In the genomic region with DNA sequence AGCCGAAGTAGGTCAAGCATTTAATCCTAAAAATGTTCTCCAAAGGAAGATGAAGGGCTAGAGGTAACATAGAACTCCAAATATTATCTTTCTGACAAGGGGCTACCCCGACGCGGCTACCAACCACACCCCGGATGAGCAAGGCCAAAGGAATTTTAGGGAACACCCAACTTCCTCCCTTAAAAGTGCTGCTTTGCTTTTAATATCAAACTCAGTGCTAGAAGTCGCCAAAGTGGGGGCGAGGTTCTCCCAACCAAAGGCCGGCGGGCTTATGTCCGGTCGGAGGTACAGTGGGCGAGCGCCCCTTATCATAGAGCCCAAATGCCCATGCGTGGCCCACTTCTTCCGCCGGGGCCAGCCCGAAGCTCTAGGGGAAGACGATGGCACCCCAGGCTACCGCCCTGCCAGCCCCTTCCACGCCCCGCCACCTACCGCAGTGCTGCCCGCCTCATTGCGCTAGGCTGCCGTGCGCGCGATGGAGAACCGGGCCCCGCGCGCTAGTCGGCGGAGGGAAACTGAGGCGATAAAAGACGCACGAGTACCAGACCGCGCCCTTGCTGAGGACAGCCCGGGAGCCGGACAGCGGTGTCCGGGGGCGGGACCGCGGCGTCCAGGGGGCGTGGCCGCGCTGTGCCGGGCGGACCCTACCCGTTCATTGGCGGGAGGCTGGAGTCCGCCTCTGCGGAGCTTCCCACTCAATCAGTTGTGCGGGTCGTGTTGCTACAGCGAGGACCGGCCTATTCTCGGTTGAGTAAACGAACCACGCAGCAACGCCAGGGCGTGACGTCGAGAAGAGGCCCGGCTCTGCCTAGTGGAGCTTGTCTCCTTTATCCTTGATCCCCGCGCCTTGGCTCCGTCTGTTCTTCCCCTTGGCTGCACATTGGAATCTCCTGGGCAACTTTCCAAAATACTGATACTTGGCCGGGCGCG, we compare ENCODE assay signal across 8 cellular contexts. TPM values are rescaled to one million over a fixed set of nuclear protein-coding genes. Genes with fewer than 3 reads are reported as not detected.
DNase-seq lines count a peak whose midpoint lies in the region; ATAC-seq and TF ChIP-seq lines count a peak whose summit lies in the region.

A gene with protein sequence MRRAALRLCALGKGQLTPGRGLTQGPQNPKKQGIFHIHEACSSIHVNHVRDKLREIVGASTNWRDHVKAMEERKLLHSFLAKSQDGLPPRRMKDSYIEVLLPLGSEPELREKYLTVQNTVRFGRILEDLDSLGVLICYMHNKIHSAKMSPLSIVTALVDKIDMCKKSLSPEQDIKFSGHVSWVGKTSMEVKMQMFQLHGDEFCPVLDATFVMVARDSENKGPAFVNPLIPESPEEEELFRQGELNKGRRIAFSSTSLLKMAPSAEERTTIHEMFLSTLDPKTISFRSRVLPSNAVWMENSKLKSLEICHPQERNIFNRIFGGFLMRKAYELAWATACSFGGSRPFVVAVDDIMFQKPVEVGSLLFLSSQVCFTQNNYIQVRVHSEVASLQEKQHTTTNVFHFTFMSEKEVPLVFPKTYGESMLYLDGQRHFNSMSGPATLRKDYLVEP (minus strand): TSS at position 584 of the 930 bp plus-strand sequence. CDS start 132 bp downstream, at position 452.

- no peaks in the 10 kb centered on the region for H4K20me1 ChIP-seq in DND-41 (ENCODE audit: insufficient read depth, low read length)

- H3K4me1 ChIP-seq in DND-41 (ENCODE audit: insufficient read depth, low read length) (no peaks in the 10 kb centered on the region), suprapubic skin (no peaks in the 10 kb centered on the region)

- H3K36me3 ChIP-seq in DND-41 (ENCODE audit: insufficient read depth, low read length) (no peaks in the 10 kb centered on the region), suprapubic skin (no peaks in the 10 kb centered on the region)

- peaks cover 3% of the 10 kb centered on the region for H3K36me3 Mint-ChIP-seq in activated naive CD4-positive, alpha-beta T cell treated with anti-CD3 and anti-CD28 coated beads for 36 hours (ENCODE audit: low read depth)

- H2AFZ ChIP-seq in DND-41 (ENCODE audit: low read depth, low read length), result no peak within 1 kb of the TSS

- no peaks in the 10 kb centered on the region for H3K27me3 Mint-ChIP-seq in activated naive CD4-positive, alpha-beta T cell treated with anti-CD3 and anti-CD28 coated beads for 36 hours (ENCODE audit: low read depth)

- H3K4me3 Mint-ChIP-seq in activated naive CD4-positive, alpha-beta T cell treated with anti-CD3 and anti-CD28 coated beads for 36 hours, result peak within 1 kb of the TSS; percentile 83

- peak in 1 of 2 donors; percentile 79 for TF ChIP-seq POLR2A in suprapubic skin (IDR thresholded peaks at IDR 0.05)

- TF ChIP-seq RAD21 in Ishikawa (IDR thresholded peaks at IDR 0.05; ENCODE audit: low read depth), result no peak

- no peak for TF ChIP-seq CTCF in DND-41 (IDR thresholded peaks at IDR 0.05; ENCODE audit: borderline replicate concordance, extremely low read depth, low read length, poor library complexity, severe bottlenecking)
- TF ChIP-seq CTCF in suprapubic skin (IDR thresholded peaks at IDR 0.05), result no peak

- no peaks in the 10 kb centered on the region for H3K9me3 ChIP-seq in DND-41 (ENCODE audit: insufficient read depth, low read length, severe bottlenecking)
- H3K9me3 ChIP-seq in suprapubic skin, result no peaks in the 10 kb centered on the region

- peak; percentile 74 for ATAC-seq in DND-41 (ENCODE audit: insufficient read depth, low read depth)
- ATAC-seq in GM21619 (IDR thresholded peaks at IDR 0.05; ENCODE audit: unreplicated experiment), result peak; percentile 95

- H3K4me2 ChIP-seq in DND-41 (ENCODE audit: insufficient read depth, low read length), result no peak within 1 kb of the TSS

- CTCF ChIA-PET in activated naive CD4-positive, alpha-beta T cell treated with anti-CD3 and anti-CD28 coated beads for 36 hours (lab: Charles Lee), result interaction anchor here (0.8 to 1.5 kb wide), 4 partner anchors 36 to 311 kb away, joined by 3 to 5 read pairs (median 3); a partner anchor contains a TSS

- no peaks in the 10 kb centered on the region for H3K27me3 ChIP-seq in DND-41 (ENCODE audit: insufficient read depth, low read length, poor library complexity)
- H3K27me3 ChIP-seq in suprapubic skin, result no peaks in the 10 kb centered on the region

- peak; percentile 26 for DNase-seq in DND-41
- DNase-seq in SK-N-DZ (ENCODE audit: low spot score), result peak; percentile 92
- DNase-seq in activated naive CD4-positive, alpha-beta T cell treated with anti-CD3 and anti-CD28 coated beads for 36 hours, result peak; percentile 85
- DNase-seq in germinal center (ENCODE audit: low spot score), result peak; percentile 74
- peak; percentile 81 for DNase-seq in non-pigmented ciliary epithelial cell (ENCODE audit: low read depth)
- DNase-seq in suprapubic skin (ENCODE audit: low spot score in 2 of 2), result peak; percentile 95

- H3K4me3 ChIP-seq in DND-41 (ENCODE audit: low read depth in 1 of 2, low read length in 2 of 2) (no peak within 1 kb of the TSS), suprapubic skin (peak within 1 kb of the TSS; percentile 70)

- WGBS in suprapubic skin, result 38% methylated on average over 41 of the region's 74 CpGs

- H3K79me2 ChIP-seq in DND-41 (ENCODE audit: insufficient read depth, low read length), result no peaks in the 10 kb centered on the region

- no peak within 1 kb of the TSS for H3K9ac ChIP-seq in DND-41 (ENCODE audit: low read depth, low read length)

- intact Hi-C loops in activated naive CD4-positive, alpha-beta T cell treated with anti-CD3 and anti-CD28 coated beads for 36 hours (cut with micrococcal nuclease), result loop anchor here (1.0 to 2.0 kb wide), 5 partner anchors 11 to 282 kb away; a partner anchor contains a TSS

- TF ChIP-seq EP300 in Ishikawa (IDR thresholded peaks at IDR 0.05; ENCODE audit: borderline replicate concordance) (peak; percentile 58; the same call in 1 of the 2 replicates), suprapubic skin (IDR thresholded peaks at IDR 0.05) (no peak)

- H3K27ac Mint-ChIP-seq in activated naive CD4-positive, alpha-beta T cell treated with anti-CD3 and anti-CD28 coated beads for 36 hours, result peak within 1 kb of the TSS; percentile 84

- no peaks in the 10 kb centered on the region for H3K9me3 Mint-ChIP-seq in activated naive CD4-positive, alpha-beta T cell treated with anti-CD3 and anti-CD28 coated beads for 36 hours

- H3K27ac ChIP-seq in DND-41 (ENCODE audit: low read length), result no peak within 1 kb of the TSS
- H3K27ac ChIP-seq in suprapubic skin, result peak within 1 kb of the TSS; percentile 98

- H3K4me1 Mint-ChIP-seq in activated naive CD4-positive, alpha-beta T cell treated with anti-CD3 and anti-CD28 coated beads for 36 hours (ENCODE audit: low read depth), result peaks cover 23% of the 10 kb centered on the region

TF ChIP-seq in Ishikawa, 13 proteins besides CTCF, POLR2A, EP300 and RAD21 (continues in another document):
- peak; percentile 72; the same call in 1 of the 2 replicates for TF ChIP-seq TCF12 (IDR thresholded peaks at IDR 0.05; ENCODE audit: low read depth)
- no peak for TF ChIP-seq CEBPB (IDR thresholded peaks at IDR 0.05)
- TF ChIP-seq NFIC (IDR thresholded peaks at IDR 0.05), result peak; percentile 92
- 0 out of 2 replicates have a peak, but pooled peaks have one; percentile 44 for TF ChIP-seq TAF1 (IDR thresholded peaks at IDR 0.05; ENCODE audit: low read depth)
- TF ChIP-seq, protein P1, sequence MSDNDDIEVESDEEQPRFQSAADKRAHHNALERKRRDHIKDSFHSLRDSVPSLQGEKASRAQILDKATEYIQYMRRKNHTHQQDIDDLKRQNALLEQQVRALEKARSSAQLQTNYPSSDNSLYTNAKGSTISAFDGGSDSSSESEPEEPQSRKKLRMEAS (IDR thresholded peaks at IDR 0.05), result peak; percentile 33; the same call in 1 of the 2 replicates
- no peak for TF ChIP-seq ZBTB7A (IDR thresholded peaks at IDR 0.05; ENCODE audit: low read depth)
- TF ChIP-seq EGR1 (IDR thresholded peaks at IDR 0.05), result no peak
- no peak for TF ChIP-seq YY1 (IDR thresholded peaks at IDR 0.05; ENCODE audit: low read depth)
- peak; percentile 67 for TF ChIP-seq TEAD4 (IDR thresholded peaks at IDR 0.05)
- TF ChIP-seq, protein P2, sequence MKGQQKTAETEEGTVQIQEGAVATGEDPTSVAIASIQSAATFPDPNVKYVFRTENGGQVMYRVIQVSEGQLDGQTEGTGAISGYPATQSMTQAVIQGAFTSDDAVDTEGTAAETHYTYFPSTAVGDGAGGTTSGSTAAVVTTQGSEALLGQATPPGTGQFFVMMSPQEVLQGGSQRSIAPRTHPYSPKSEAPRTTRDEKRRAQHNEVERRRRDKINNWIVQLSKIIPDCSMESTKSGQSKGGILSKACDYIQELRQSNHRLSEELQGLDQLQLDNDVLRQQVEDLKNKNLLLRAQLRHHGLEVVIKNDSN (IDR thresholded peaks at IDR 0.05), result no peak
- TF ChIP-seq, protein P3, sequence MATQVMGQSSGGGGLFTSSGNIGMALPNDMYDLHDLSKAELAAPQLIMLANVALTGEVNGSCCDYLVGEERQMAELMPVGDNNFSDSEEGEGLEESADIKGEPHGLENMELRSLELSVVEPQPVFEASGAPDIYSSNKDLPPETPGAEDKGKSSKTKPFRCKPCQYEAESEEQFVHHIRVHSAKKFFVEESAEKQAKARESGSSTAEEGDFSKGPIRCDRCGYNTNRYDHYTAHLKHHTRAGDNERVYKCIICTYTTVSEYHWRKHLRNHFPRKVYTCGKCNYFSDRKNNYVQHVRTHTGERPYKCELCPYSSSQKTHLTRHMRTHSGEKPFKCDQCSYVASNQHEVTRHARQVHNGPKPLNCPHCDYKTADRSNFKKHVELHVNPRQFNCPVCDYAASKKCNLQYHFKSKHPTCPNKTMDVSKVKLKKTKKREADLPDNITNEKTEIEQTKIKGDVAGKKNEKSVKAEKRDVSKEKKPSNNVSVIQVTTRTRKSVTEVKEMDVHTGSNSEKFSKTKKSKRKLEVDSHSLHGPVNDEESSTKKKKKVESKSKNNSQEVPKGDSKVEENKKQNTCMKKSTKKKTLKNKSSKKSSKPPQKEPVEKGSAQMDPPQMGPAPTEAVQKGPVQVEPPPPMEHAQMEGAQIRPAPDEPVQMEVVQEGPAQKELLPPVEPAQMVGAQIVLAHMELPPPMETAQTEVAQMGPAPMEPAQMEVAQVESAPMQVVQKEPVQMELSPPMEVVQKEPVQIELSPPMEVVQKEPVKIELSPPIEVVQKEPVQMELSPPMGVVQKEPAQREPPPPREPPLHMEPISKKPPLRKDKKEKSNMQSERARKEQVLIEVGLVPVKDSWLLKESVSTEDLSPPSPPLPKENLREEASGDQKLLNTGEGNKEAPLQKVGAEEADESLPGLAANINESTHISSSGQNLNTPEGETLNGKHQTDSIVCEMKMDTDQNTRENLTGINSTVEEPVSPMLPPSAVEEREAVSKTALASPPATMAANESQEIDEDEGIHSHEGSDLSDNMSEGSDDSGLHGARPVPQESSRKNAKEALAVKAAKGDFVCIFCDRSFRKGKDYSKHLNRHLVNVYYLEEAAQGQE (IDR thresholded peaks at IDR 0.05; ENCODE audit: low read depth), result no peak
- TF ChIP-seq CREB1 (IDR thresholded peaks at IDR 0.05; ENCODE audit: low read depth), result peak; percentile 66

RNA-seq across cellular contexts. Expression of the gene that starts here (rescaled TPM):
- polyA plus RNA-seq in SK-N-DZ (2014; cell fraction: cytosol; rRNA removed), result 40.6 and 53.1 TPM in 2 replicates
- polyA plus RNA-seq in SK-N-DZ (2014; cell fraction: nucleus; rRNA removed), result 48.0 and 50.0 TPM in 2 replicates
- total RNA-seq in activated naive CD4-positive, alpha-beta T cell treated with anti-CD3 and anti-CD28 coated beads for 36 hours, result 10 to 100 TPM; 46.8 to 49.7 TPM
- 10 to 100 TPM; 14.9 to 18.5 (median 16.2) TPM for total RNA-seq in suprapubic skin

Comparison
In these comparisons a context has a peak if more than half of its experiments do, and no peak if none do; other contexts are left out.
1. DNase-seq: peak in every context shown above with its lines; median percentile 95 in suprapubic skin; 92 in SK-N-DZ; 85 in activated naive CD4-positive, alpha-beta T cell treated with anti-CD3 and anti-CD28 coated beads for 36 hours; 81 in non-pigmented ciliary epithelial cell; 74 in germinal center; 26 in DND-41.